8 cellular contexts compared by ENCODE assay signal in genomic region chr1:150567341-150567716, GRCh38. TPM values are rescaled to one million over a fixed set of nuclear protein-coding genes. Genes with fewer than 3 reads are reported as not detected.
DNase-seq lines count a peak whose midpoint lies in the region; ATAC-seq and TF ChIP-seq lines count a peak whose summit lies in the region.

No MANE protein-coding gene starts in this region.

- H3K9me3 ChIP-seq in HUES6 (ENCODE audit: control insufficient read depth, insufficient read depth, low read depth, low read length) (no peaks in the 10 kb centered on the region), gastroesophageal sphincter (no peaks in the 10 kb centered on the region), sigmoid colon (no peaks in the 10 kb centered on the region)

- peak overlapping the region; percentile 84 for H3K9ac ChIP-seq in HUES6 (ENCODE audit: low read length)

- TF ChIP-seq EP300 in gastroesophageal sphincter (IDR thresholded peaks at IDR 0.05) (no peak), sigmoid colon (IDR thresholded peaks at IDR 0.05) (no peak)

- peak overlapping the region; percentile 91 to 99 for H3K4me3 Mint-ChIP-seq in activated T-cell treated with anti-CD3 and anti-CD28 coated beads, Interleukin-2, amount 50 U/mL, for 72 hours

- TF ChIP-seq POLR2A in gastroesophageal sphincter (IDR thresholded peaks at IDR 0.05) (no peak), sigmoid colon (IDR thresholded peaks at IDR 0.05) (no peak)

- peak; percentile 79 to 81 for DNase-seq in activated T-cell treated with anti-CD3 and anti-CD28 coated beads, Interleukin-2, amount 50 U/mL, for 72 hours
- DNase-seq in sigmoid colon (no peak), NCI-H2196 (lab: John Stamatoyannopoulos, UW; ENCODE audit: unreplicated experiment) (no peak), GDM1 (lab: John Stamatoyannopoulos, UW) (no peak), Kasumi-1 (lab: John Stamatoyannopoulos, UW) (no peak)

- TF ChIP-seq CTCF in gastroesophageal sphincter (IDR thresholded peaks at IDR 0.05) (peak in 1 of 4 experiments; percentile 4), sigmoid colon (IDR thresholded peaks at IDR 0.05) (no peak)

- peaks cover 97% of the 10 kb centered on the region for H3K4me1 Mint-ChIP-seq in activated T-cell treated with anti-CD3 and anti-CD28 coated beads, Interleukin-2, amount 50 U/mL, for 72 hours (ENCODE audit: low read depth)

- H3K36me3 ChIP-seq in HUES6 (ENCODE audit: control insufficient read depth, insufficient read depth, low read length) = peaks cover 9% of the 10 kb centered on the region
- peaks cover 0 to 18% of the 10 kb centered on the region in 2 donors for H3K36me3 ChIP-seq in gastroesophageal sphincter
- peaks cover 0 to 14% (median 5%) of the 10 kb centered on the region in 4 donors for H3K36me3 ChIP-seq in sigmoid colon

- H3K27me3 Mint-ChIP-seq in activated T-cell treated with anti-CD3 and anti-CD28 coated beads, Interleukin-2, amount 50 U/mL, for 72 hours (ENCODE audit: low read depth) = no peaks in the 10 kb centered on the region

- H3K27ac ChIP-seq in HUES6 (ENCODE audit: low read depth, low read length) (peak overlapping the region; percentile 89), gastroesophageal sphincter (peak overlapping the region; percentile 95 to 100 (median 98)), sigmoid colon (peak overlapping the region; percentile 95 to 99 (median 98))

- peaks cover 53% of the 10 kb centered on the region for H3K4me1 ChIP-seq in HUES6 (ENCODE audit: control insufficient read depth, insufficient read depth, low read length)
- H3K4me1 ChIP-seq in gastroesophageal sphincter = peaks cover 73 to 97% (median 89%) of the 10 kb centered on the region in 3 donors
- H3K4me1 ChIP-seq in sigmoid colon = peaks cover 0 to 100% (median 97%) of the 10 kb centered on the region in 4 donors

- ATAC-seq in GM19025 (IDR thresholded peaks at IDR 0.05; ENCODE audit: low read depth, unreplicated experiment) (peak; percentile 28), gastroesophageal sphincter (no peak)
- ATAC-seq in activated T-cell treated with anti-CD3 and anti-CD28 coated beads, Interleukin-2, amount 50 U/mL, for 72 hours (replicated peaks in 1 of 2) = peak; percentile 39 to 43

- peak overlapping the region; percentile 43 for H3K4me3 ChIP-seq in HUES6 (ENCODE audit: low read depth, low read length)
- peak overlapping the region; percentile 50 to 65 for H3K4me3 ChIP-seq in gastroesophageal sphincter
- peak overlapping the region; percentile 30 to 43 (median 38) for H3K4me3 ChIP-seq in sigmoid colon

- 0 to 25% methylated on average over 2 of the region's 3 CpGs for WGBS in gastroesophageal sphincter (ENCODE audit: low coverage in 1 of 2), 2 donors
- 3 to 31% methylated on average over 3 of the region's 3 CpGs for WGBS in sigmoid colon, 2 donors

- no peaks in the 10 kb centered on the region for H3K9me3 Mint-ChIP-seq in activated T-cell treated with anti-CD3 and anti-CD28 coated beads, Interleukin-2, amount 50 U/mL, for 72 hours

- peak overlapping the region; percentile 98 for H3K27ac Mint-ChIP-seq in activated T-cell treated with anti-CD3 and anti-CD28 coated beads, Interleukin-2, amount 50 U/mL, for 72 hours

- intact Hi-C loops in sigmoid colon (cut with DNase I) = loop anchor here (10.0 kb wide), 2 partner anchors 127 to 357 kb away; partner anchors contain the start of genes GOLPH3L and SETDB1

- peaks cover 2 to 8% of the 10 kb centered on the region in 2 donors for H3K36me3 Mint-ChIP-seq in activated T-cell treated with anti-CD3 and anti-CD28 coated beads, Interleukin-2, amount 50 U/mL, for 72 hours (ENCODE audit: insufficient read depth in 2 of 2)

- H3K27me3 ChIP-seq in HUES6 (ENCODE audit: control insufficient read depth, insufficient read depth, low read length) (no peaks in the 10 kb centered on the region), gastroesophageal sphincter (no peaks in the 10 kb centered on the region), sigmoid colon (no peaks in the 10 kb centered on the region)

RNA-seq across cellular contexts. Expression of gene MCL1, which starts 12.1 kb away (rescaled TPM):
- 100 to 1,000 TPM; 373 to 495 TPM for total RNA-seq in activated T-cell treated with anti-CD3 and anti-CD28 coated beads, Interleukin-2, amount 50 U/mL, for 72 hours
- total RNA-seq in gastroesophageal sphincter (100 to 1,000 TPM; 212 to 353 (median 317) TPM), sigmoid colon (100 to 1,000 TPM; 159 to 352 (median 212) TPM)
- polyA plus RNA-seq in sigmoid colon = 100 to 1,000 TPM; 119 to 194 (median 153) TPM

RNA-seq across cellular contexts. Expression of gene ADAMTSL4, which starts 18.1 kb away (rescaled TPM):
- 1 to 10 TPM in 1 of 2 donors, under 1 TPM in 1; 0.86 to 2.6 TPM for total RNA-seq in activated T-cell treated with anti-CD3 and anti-CD28 coated beads, Interleukin-2, amount 50 U/mL, for 72 hours
- total RNA-seq in gastroesophageal sphincter = 10 to 100 TPM; 27.1 to 66.5 (median 36.3) TPM
- 10 to 100 TPM; 14.6 to 36.0 (median 24.3) TPM for total RNA-seq in sigmoid colon
- polyA plus RNA-seq in sigmoid colon = 10 to 100 TPM in 1 of 3 donors, 1 to 10 TPM in 2; 2.1 to 14.0 (median 4.8) TPM

RNA-seq across cellular contexts. Expression of gene FALEC, which starts 51.8 kb away (rescaled TPM):
- total RNA-seq in activated T-cell treated with anti-CD3 and anti-CD28 coated beads, Interleukin-2, amount 50 U/mL, for 72 hours = under 1 TPM in 1 of 2 donors, not detected in 1; 0.79 TPM
- total RNA-seq in gastroesophageal sphincter = not detected
- not detected for total RNA-seq in sigmoid colon
- polyA plus RNA-seq in sigmoid colon = under 1 TPM in 1 of 3 donors, not detected in 2; 0.35 TPM

RNA-seq across cellular contexts. Expression of gene ECM1, which starts 59.4 kb away (rescaled TPM):
- total RNA-seq in activated T-cell treated with anti-CD3 and anti-CD28 coated beads, Interleukin-2, amount 50 U/mL, for 72 hours = 1 to 10 TPM; 1.3 to 1.5 TPM
- 10 to 100 TPM; 12.6 to 29.7 (median 19.4) TPM for total RNA-seq in gastroesophageal sphincter
- total RNA-seq in sigmoid colon = 10 to 100 TPM in 3 of 4 donors, 1 to 10 TPM in 1; 9.2 to 23.8 (median 13.8) TPM
- 1 to 10 TPM; 2.1 to 8.7 (median 3.0) TPM for polyA plus RNA-seq in sigmoid colon

Comparison
In these comparisons a context has a peak if more than half of its experiments do, and no peak if none do; other contexts are left out.
1. DNase-seq: peak in activated T-cell treated with anti-CD3 and anti-CD28 coated beads, Interleukin-2, amount 50 U/mL, for 72 hours (2 of 2); none in sigmoid colon (single experiment), NCI-H2196 (single experiment), GDM1 (single experiment) and Kasumi-1 (0 of 2).
2. RNA of gene ADAMTSL4, which starts 18.1 kb away (total RNA-seq): 27.1 to 66.5 TPM in gastroesophageal sphincter and 14.6 to 36.0 TPM in sigmoid colon; 0.86 to 2.6 TPM in activated T-cell treated with anti-CD3 and anti-CD28 coated beads, Interleukin-2, amount 50 U/mL, for 72 hours; every median in the first group is over 4 times any median in the second.
3. Peak in every context shown above with its lines, with median percentiles within 50 percentile points of each other: H3K27ac ChIP-seq and H3K4me3 ChIP-seq.